In the genomic region with DNA sequence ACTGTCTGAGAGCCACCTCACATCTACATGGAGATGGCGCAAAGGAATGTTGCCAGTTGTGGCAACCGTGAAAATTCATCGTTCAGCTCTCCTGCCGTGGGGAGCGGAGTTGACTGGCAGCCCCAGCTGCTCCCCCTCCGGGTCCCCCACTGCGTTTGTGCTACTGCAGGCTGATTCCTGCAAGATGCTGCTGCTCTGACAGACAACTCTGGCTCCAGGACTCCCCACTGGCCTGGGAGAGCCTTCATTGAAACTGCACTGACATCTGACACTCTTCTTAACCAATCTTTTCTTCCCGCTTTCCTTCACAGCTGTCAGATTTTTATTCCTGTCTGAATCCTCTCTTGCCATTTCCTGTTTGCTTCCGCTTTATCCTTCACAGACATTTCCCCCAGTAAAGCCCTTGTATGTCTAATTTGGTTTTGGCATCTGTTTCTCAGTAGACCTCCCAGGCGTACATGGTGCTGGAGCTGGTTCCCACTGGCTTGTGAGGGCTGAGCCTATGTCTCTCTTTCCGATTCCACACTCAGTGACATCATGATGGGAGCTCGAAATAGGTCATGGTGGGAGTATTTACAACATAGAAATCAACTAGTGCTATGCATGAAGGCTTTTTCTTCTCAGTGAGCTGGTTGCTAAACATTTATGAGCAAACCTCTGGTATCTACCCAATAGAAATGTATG, we compare ENCODE assay signal across 1 cellular context.
TF ChIP-seq lines count a peak whose summit lies in the region.

No MANE protein-coding gene starts in this region.

TF ChIP-seq in H1, 55 proteins besides CTCF, POLR2A, EP300 and RAD21:
- TF ChIP-seq, protein P1, sequence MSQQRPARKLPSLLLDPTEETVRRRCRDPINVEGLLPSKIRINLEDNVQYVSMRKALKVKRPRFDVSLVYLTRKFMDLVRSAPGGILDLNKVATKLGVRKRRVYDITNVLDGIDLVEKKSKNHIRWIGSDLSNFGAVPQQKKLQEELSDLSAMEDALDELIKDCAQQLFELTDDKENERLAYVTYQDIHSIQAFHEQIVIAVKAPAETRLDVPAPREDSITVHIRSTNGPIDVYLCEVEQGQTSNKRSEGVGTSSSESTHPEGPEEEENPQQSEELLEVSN (IDR thresholded peaks at IDR 0.05) = no peak
- TF ChIP-seq BCL11A (IDR thresholded peaks at IDR 0.05; ENCODE audit: low read depth in 2 of 2, low read length in 2 of 2) (no peak), TAF1 (IDR thresholded peaks at IDR 0.05; ENCODE audit: low read depth, low read length) (no peak), CEBPB (IDR thresholded peaks at IDR 0.05; ENCODE audit: low read depth, low read length) (no peak)
- TF ChIP-seq, protein P2, sequence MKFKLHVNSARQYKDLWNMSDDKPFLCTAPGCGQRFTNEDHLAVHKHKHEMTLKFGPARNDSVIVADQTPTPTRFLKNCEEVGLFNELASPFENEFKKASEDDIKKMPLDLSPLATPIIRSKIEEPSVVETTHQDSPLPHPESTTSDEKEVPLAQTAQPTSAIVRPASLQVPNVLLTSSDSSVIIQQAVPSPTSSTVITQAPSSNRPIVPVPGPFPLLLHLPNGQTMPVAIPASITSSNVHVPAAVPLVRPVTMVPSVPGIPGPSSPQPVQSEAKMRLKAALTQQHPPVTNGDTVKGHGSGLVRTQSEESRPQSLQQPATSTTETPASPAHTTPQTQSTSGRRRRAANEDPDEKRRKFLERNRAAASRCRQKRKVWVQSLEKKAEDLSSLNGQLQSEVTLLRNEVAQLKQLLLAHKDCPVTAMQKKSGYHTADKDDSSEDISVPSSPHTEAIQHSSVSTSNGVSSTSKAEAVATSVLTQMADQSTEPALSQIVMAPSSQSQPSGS (IDR thresholded peaks at IDR 0.05; ENCODE audit: low read length) = no peak
